ENCODE assay signal across 9 cellular contexts in genomic region chr22:26066534-26066933, GRCh38.
DNase-seq lines count a peak whose midpoint lies in the region; ATAC-seq and TF ChIP-seq lines count a peak whose summit lies in the region.
"Had no signal": no experiment of that assay in that cellular context is flagged by ENCODE, and none has a peak within 500 bp of the region (broad histone marks: within the 10 kb centered on the region; RNA-seq: fewer than 3 reads in every experiment).

No MANE protein-coding gene starts in this region.

- H3K9me3 ChIP-seq in H9 (ENCODE audit: control insufficient read depth, low read depth, low read length): no peaks in the 10 kb centered on the region
- H3K9me3 ChIP-seq in neural cell (ENCODE audit: low read length): no peaks in the 10 kb centered on the region

- H3K9me3 Mint-ChIP-seq in H9 (no peaks in the 10 kb centered on the region), WTC11 (no peaks in the 10 kb centered on the region)
- H3K9me3 Mint-ChIP-seq: CD4-positive, alpha-beta T cell had no signal

- CTCF ChIA-PET in WTC11 (lab: Charles Lee): interaction anchor here (0.6 to 2.0 kb wide), 5 partner anchors 28 to 264 kb away, joined by 3 to 5 read pairs (median 3); no protein-coding TSS in a partner anchor

- H2BK5ac ChIP-seq in H9 (ENCODE audit: insufficient read length, low read length): no peak overlapping the region

- H2AK5ac ChIP-seq in H9 (ENCODE audit: insufficient read length, low read length): no peak overlapping the region

- peak; percentile 66 for DNase-seq in H9
- DNase-seq in NCI-H2029 (lab: John Stamatoyannopoulos, UW): peak; percentile 90
- DNase-seq in WTC11 (ENCODE audit: low spot score): peak; percentile 34
- DNase-seq in KBM-7: no peak
- DNase-seq in lower leg skin (ENCODE audit: low spot score in 2 of 2): no peak
- DNase-seq in T-helper 9 cell: no peak
- DNase-seq: CD4-positive, alpha-beta T cell had no signal

- H3K27ac ChIP-seq in H9 (ENCODE audit: insufficient read length, low read depth, low read length) (no peak overlapping the region), neural cell (ENCODE audit: low read length) (peak overlapping the region; percentile 88)

- H3K4me3 Mint-ChIP-seq in H9 (peak overlapping the region; percentile 10 to 24; a peak in 2 of 5 replicates), WTC11 (peak overlapping the region; percentile 22; the same call in 1 of the 2 replicates)
- H3K4me3 Mint-ChIP-seq: CD4-positive, alpha-beta T cell had no signal

- H4K8ac ChIP-seq in H9 (replicated peaks; ENCODE audit: insufficient read length, low read depth, low read length): no peak overlapping the region

- H3K27ac Mint-ChIP-seq in H9 (peak overlapping the region; percentile 11 to 88 (median 74); a peak in 4 of 7 replicates), WTC11 (peak overlapping the region; percentile 71)
- H3K27ac Mint-ChIP-seq: CD4-positive, alpha-beta T cell had no signal

- no peak overlapping the region for H3K4ac ChIP-seq in H9 (ENCODE audit: low read depth, low read length)

- no peak for TF ChIP-seq EP300 in neural cell (conservative IDR thresholded peaks at IDR 0.05; ENCODE audit: poor library complexity, severe bottlenecking)

- TF ChIP-seq RAD21 in neural cell (conservative IDR thresholded peaks at IDR 0.05): peak; percentile 64

- H3F3A ChIP-seq in neural cell (ENCODE audit: insufficient read depth, low read length, poor library complexity, severe bottlenecking): no peaks in the 10 kb centered on the region

- H3K4me1 Mint-ChIP-seq in H9 (peaks cover 33 to 40% of the 10 kb centered on the region in 2 experiments), WTC11 (peaks cover 49% of the 10 kb centered on the region)

- H3K79me1 ChIP-seq in H9 (ENCODE audit: insufficient read depth, low read depth, low read length, poor library complexity, severe bottlenecking): no peaks in the 10 kb centered on the region

- H3K14ac ChIP-seq in H9 (ENCODE audit: insufficient read depth, low read length): no peak overlapping the region; the same call in 1 of the 2 replicates

- no peak overlapping the region for H3K18ac ChIP-seq in H9 (ENCODE audit: insufficient read length, low read depth, low read length)

- ATAC-seq in WTC11 (peak; percentile 82), HG02678 (IDR thresholded peaks at IDR 0.05; ENCODE audit: unreplicated experiment) (no peak)

- peaks cover 16% of the 10 kb centered on the region; the same call in 1 of the 2 replicates for H3K4me1 ChIP-seq in H9 (ENCODE audit: insufficient read depth, low read length)

- no peaks in the 10 kb centered on the region for H3K23me2 ChIP-seq in H9 (ENCODE audit: insufficient read length, low read depth, low read length, poor library complexity, severe bottlenecking)

- no peak overlapping the region for H3K56ac ChIP-seq in H9 (ENCODE audit: insufficient read length, low read depth, low read length)

- no peaks in the 10 kb centered on the region for H3K36me3 ChIP-seq in neural cell (ENCODE audit: insufficient read depth, low read length)

- no peak overlapping the region for H2AFZ ChIP-seq in H9 (ENCODE audit: low read length)
- peak overlapping the region; percentile 82 for H2AFZ ChIP-seq in neural cell (ENCODE audit: low read depth, low read length)

- intact Hi-C loops in lower leg skin (cut with DNase I; ENCODE audit: low total_unique reads): no loop called here

- H3K9ac ChIP-seq in H9 (ENCODE audit: extremely low read depth, insufficient read length, low read length) (no peak overlapping the region), neural cell (ENCODE audit: low read length) (peak overlapping the region; percentile 62)

- H2BK12ac ChIP-seq in H9 (ENCODE audit: insufficient read length, low read depth, low read length): no peak overlapping the region

- no peaks in the 10 kb centered on the region for H3K36me3 Mint-ChIP-seq in H9 (ENCODE audit: insufficient read depth in 1 of 3, low read depth in 3 of 3)
- no peaks in the 10 kb centered on the region for H3K36me3 Mint-ChIP-seq in WTC11

- H3K4me3 ChIP-seq in neural cell (ENCODE audit: low read length) (peak overlapping the region; percentile 5), lower leg skin (ENCODE audit: low read depth, poor library complexity, severe bottlenecking) (no peak overlapping the region)

- no peak overlapping the region for H3T11ph ChIP-seq in H9 (ENCODE audit: low read length)

- no peak overlapping the region for H4K91ac ChIP-seq in H9 (ENCODE audit: insufficient read length, low read depth, low read length)

- H2BK20ac ChIP-seq in H9 (ENCODE audit: low read depth, low read length, poor library complexity, severe bottlenecking): no peak overlapping the region

- no peak for TF ChIP-seq POLR2A in lower leg skin (IDR thresholded peaks at IDR 0.05)

- no peak overlapping the region for H2BK120ac ChIP-seq in H9 (ENCODE audit: low read depth, low read length, poor library complexity, severe bottlenecking)

- H3K79me2 ChIP-seq in H9 (ENCODE audit: insufficient read depth, low read length) (no peaks in the 10 kb centered on the region), neural cell (replicated peaks; ENCODE audit: insufficient read depth, low read length) (no peaks in the 10 kb centered on the region)

- H3K4me2 ChIP-seq in H9 (ENCODE audit: insufficient read depth, insufficient read length, low read length): no peak overlapping the region
- peak overlapping the region; percentile 6 for H3K4me2 ChIP-seq in neural cell (ENCODE audit: low read length)

- H3K27me3 Mint-ChIP-seq in H9 (ENCODE audit: low read depth) (peaks cover 29% of the 10 kb centered on the region), WTC11 (ENCODE audit: low read depth) (0 out of 2 replicates have a peak, but pooled peaks cover 3% of the 10 kb centered on the region)

- H4K5ac ChIP-seq in H9 (ENCODE audit: insufficient read length, low read depth, low read length): no peak overlapping the region

- POLR2A ChIA-PET in WTC11 (lab: Charles Lee): no interaction called here

- no peak overlapping the region for H2BK15ac ChIP-seq in H9 (ENCODE audit: low read depth, low read length)

- H3K27me3 ChIP-seq in H9 (ENCODE audit: insufficient read depth, low read length) (no peaks in the 10 kb centered on the region), neural cell (ENCODE audit: insufficient read depth, low read depth, low read length) (no peaks in the 10 kb centered on the region)

- peak; percentile 44; the same call in 2 of the 3 replicates for TF ChIP-seq CTCF in H9 (conservative IDR thresholded peaks at IDR 0.05)
- TF ChIP-seq CTCF in WTC11 (IDR thresholded peaks at IDR 0.05): no peak
- TF ChIP-seq CTCF in neural cell (IDR thresholded peaks at IDR 0.05; ENCODE audit: poor library complexity, severe bottlenecking): peak; percentile 68
- TF ChIP-seq CTCF in lower leg skin (IDR thresholded peaks at IDR 0.05): no peak

- WGBS in H9 (ENCODE audit: extremely low coverage, insufficient read length, low lambda C conversion rate): no CpG with 5 or more reads among the region's 6 CpGs
- WGBS in lower leg skin, 2 donors: 11 to 15% methylated on average over 6 of the region's 6 CpGs

- no peaks in the 10 kb centered on the region for H3K9me2 ChIP-seq in neural cell (ENCODE audit: insufficient read depth, low read length)

- H4K20me1 ChIP-seq in H9 (ENCODE audit: control insufficient read depth, insufficient read depth, insufficient read length): no peaks in the 10 kb centered on the region
- H4K20me1 ChIP-seq in neural cell (ENCODE audit: insufficient read depth): no peaks in the 10 kb centered on the region

- no peak overlapping the region for H3K23ac ChIP-seq in H9 (ENCODE audit: insufficient read length, low read depth, low read length)

- in situ Hi-C loops in KBM-7 (cut with MboI; ENCODE audit: low pct_unique_long_range_greater_than_20kb, low sequenced_read_pairs): no loop called here

TF ChIP-seq in WTC11, 78 proteins besides CTCF, POLR2A, EP300 and RAD21 (continues in another document):
- TF ChIP-seq GRHL2 (CRISPR knock-in tag; IDR thresholded peaks at IDR 0.05; ENCODE audit: insufficient replicate concordance, severe bottlenecking): no peak
- TF ChIP-seq ZNF219 (CRISPR knock-in tag; IDR thresholded peaks at IDR 0.05; ENCODE audit: borderline replicate concordance): no peak
- TF ChIP-seq PREB (CRISPR knock-in tag; IDR thresholded peaks at IDR 0.05; ENCODE audit: borderline replicate concordance): no peak
- no peak for TF ChIP-seq ESRRA (CRISPR knock-in tag; IDR thresholded peaks at IDR 0.05; ENCODE audit: borderline replicate concordance)
- no peak for TF ChIP-seq RORB (CRISPR knock-in tag; IDR thresholded peaks at IDR 0.05)

TF ChIP-seq in neural cell, 6 proteins besides CTCF, POLR2A, EP300 and RAD21:
- TF ChIP-seq TAF1 (IDR thresholded peaks at IDR 0.05; ENCODE audit: low read depth) (peak; percentile 79), EZH2 (IDR thresholded peaks at IDR 0.05; ENCODE audit: borderline replicate concordance, insufficient read depth, low read length, poor library complexity, severe bottlenecking) (no peak), SMC3 (conservative IDR thresholded peaks at IDR 0.05; ENCODE audit: poor library complexity) (peak; percentile 67), POLR2AphosphoS5 (IDR thresholded peaks at IDR 0.05) (peak; percentile 70), REST (IDR thresholded peaks at IDR 0.05; ENCODE audit: borderline replicate concordance) (peak; percentile 59), MXI1 (conservative IDR thresholded peaks at IDR 0.05; ENCODE audit: poor library complexity, severe bottlenecking) (no peak)

Comparison
In these comparisons a context has a peak if more than half of its experiments do, and no peak if none do; other contexts are left out.
1. DNase-seq: peak in H9 (single experiment), NCI-H2029 (single experiment) and WTC11 (single experiment); none in KBM-7 (single experiment), lower leg skin (0 of 2) and T-helper 9 cell (single experiment).
2. CTCF ChIP-seq: peak in H9 (single experiment) and neural cell (single experiment); none in WTC11 (single experiment) and lower leg skin (0 of 3).